ENCODE assay signal across 2 cellular contexts in genomic region chr11:74220376-74220775, GRCh38.
TF ChIP-seq lines count a peak whose summit lies in the region.

No MANE protein-coding gene starts in this region.

TF ChIP-seq in HEK293, 187 proteins besides CTCF, POLR2A, EP300 and RAD21 (continued from another document):
- TF ChIP-seq TSHZ1 (tag by site-specific recombination; IDR thresholded peaks at IDR 0.05; ENCODE audit: borderline replicate concordance) (no peak), BCL6B (tag by site-specific recombination; IDR thresholded peaks at IDR 0.05) (no peak), ZNF362 (tag by site-specific recombination; IDR thresholded peaks at IDR 0.05) (no peak), SP7 (tag by site-specific recombination; IDR thresholded peaks at IDR 0.05) (no peak), SALL2 (tag by site-specific recombination; IDR thresholded peaks at IDR 0.05; ENCODE audit: borderline replicate concordance) (no peak), ZNF169 (tag by site-specific recombination; IDR thresholded peaks at IDR 0.05) (no peak), GLIS1 (tag by site-specific recombination; IDR thresholded peaks at IDR 0.05) (no peak)
TF ChIP-seq in HEK293: peak in this region for 3.

TF ChIP-seq in SK-N-SH treated with all-trans-retinoic acid at 6 μM for 48 hours, 23 proteins besides CTCF, POLR2A, EP300 and RAD21 (continued from another document):
- TF ChIP-seq POU6F1 (CRISPR knock-in tag; IDR thresholded peaks at IDR 0.05; ENCODE audit: borderline replicate concordance, low read depth) (no peak), CSDC2 (CRISPR knock-in tag; IDR thresholded peaks at IDR 0.05) (no peak), PPARA (CRISPR knock-in tag; IDR thresholded peaks at IDR 0.05; ENCODE audit: borderline replicate concordance) (no peak), BACH2 (CRISPR knock-in tag; IDR thresholded peaks at IDR 0.05; ENCODE audit: borderline replicate concordance) (no peak), ESRRG (CRISPR knock-in tag; IDR thresholded peaks at IDR 0.05) (peak; percentile 92), TCF4 (CRISPR knock-in tag; IDR thresholded peaks at IDR 0.05; ENCODE audit: borderline replicate concordance) (peak; percentile 85), ZNF8 (CRISPR knock-in tag; IDR thresholded peaks at IDR 0.05) (peak; percentile 59; the same call in 1 of the 2 replicates), ISL1 (CRISPR knock-in tag; IDR thresholded peaks at IDR 0.05) (peak; percentile 99), CREB5 (CRISPR knock-in tag; IDR thresholded peaks at IDR 0.05; ENCODE audit: low read depth) (peak; percentile 70; the same call in 1 of the 2 replicates), ZNF70 (CRISPR knock-in tag; IDR thresholded peaks at IDR 0.05) (no peak), ZFP3 (CRISPR knock-in tag; IDR thresholded peaks at IDR 0.05) (0 out of 2 replicates have a peak, but pooled peaks have one; percentile 15), ARNTL (CRISPR knock-in tag; IDR thresholded peaks at IDR 0.05; ENCODE audit: borderline replicate concordance, low read depth) (no peak), GLIS3 (CRISPR knock-in tag; IDR thresholded peaks at IDR 0.05) (peak; percentile 87; the same call in 1 of the 2 replicates), RARB (CRISPR knock-in tag; IDR thresholded peaks at IDR 0.05) (no peak), ZFP30 (CRISPR knock-in tag; IDR thresholded peaks at IDR 0.05) (0 out of 2 replicates have a peak, but pooled peaks have one; percentile 39), ZC3H10 (CRISPR knock-in tag; IDR thresholded peaks at IDR 0.05) (no peak), ZNF565 (CRISPR knock-in tag; conservative IDR thresholded peaks at IDR 0.05; ENCODE audit: low read depth) (no peak)
